2 cellular contexts compared by ENCODE assay signal in the genomic region with DNA sequence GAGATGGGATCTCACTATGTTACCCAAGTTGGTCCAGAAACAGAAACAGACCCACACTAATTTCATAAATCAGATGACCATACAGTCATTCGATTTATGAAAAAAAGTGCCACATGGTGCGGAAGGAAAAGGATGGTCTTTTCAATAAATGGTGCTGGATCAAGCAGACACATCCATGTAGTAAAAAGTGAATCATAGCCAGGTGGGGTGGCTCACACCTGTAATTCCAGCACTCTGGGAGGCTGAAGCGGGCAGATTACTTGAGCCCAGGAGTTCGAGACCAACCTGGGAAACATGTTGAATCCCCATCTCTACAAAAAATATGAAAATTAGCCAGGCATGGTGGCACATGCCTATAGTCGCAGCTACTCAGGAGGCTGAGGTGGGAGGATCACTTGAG.
A peak's percentile ranks its signal among the peaks of the same experiment; 100 is the strongest.
TF ChIP-seq lines count a peak whose summit lies in the region.
"Not testable (repeated sequence)": the region's sequence is repeated elsewhere in the genome, so short reads cannot be mapped to it uniquely, and the experiment has no call there.

No MANE protein-coding gene starts in this region.

TF ChIP-seq in K562, 482 proteins besides CTCF, POLR2A, EP300 and RAD21:
- TF ChIP-seq, protein P1, sequence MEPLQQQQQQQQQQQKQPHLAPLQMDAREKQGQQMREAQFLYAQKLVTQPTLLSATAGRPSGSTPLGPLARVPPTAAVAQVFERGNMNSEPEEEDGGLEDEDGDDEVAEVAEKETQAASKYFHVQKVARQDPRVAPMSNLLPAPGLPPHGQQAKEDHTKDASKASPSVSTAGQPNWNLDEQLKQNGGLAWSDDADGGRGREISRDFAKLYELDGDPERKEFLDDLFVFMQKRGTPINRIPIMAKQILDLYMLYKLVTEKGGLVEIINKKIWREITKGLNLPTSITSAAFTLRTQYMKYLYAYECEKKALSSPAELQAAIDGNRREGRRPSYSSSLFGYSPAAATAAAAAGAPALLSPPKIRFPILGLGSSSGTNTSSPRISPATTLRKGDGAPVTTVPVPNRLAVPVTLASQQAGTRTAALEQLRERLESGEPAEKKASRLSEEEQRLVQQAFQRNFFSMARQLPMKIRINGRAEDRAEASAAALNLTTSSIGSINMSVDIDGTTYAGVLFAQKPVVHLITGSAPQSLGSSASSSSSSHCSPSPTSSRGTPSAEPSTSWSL (CRISPR knock-in tag; IDR thresholded peaks at IDR 0.05; ENCODE audit: borderline replicate concordance) = 0 out of 2 replicates have a peak, but pooled peaks have one; percentile 52
- TF ChIP-seq, protein P2, sequence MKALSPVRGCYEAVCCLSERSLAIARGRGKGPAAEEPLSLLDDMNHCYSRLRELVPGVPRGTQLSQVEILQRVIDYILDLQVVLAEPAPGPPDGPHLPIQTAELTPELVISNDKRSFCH (CRISPR knock-in tag; IDR thresholded peaks at IDR 0.05) = 0 out of 2 replicates have a peak, but pooled peaks have one; percentile 40
- TF ChIP-seq, protein P2 (tag; IDR thresholded peaks at IDR 0.05) = not testable (repeated sequence)
- peak; percentile 94; the same call in 1 of the 2 replicates for TF ChIP-seq KDM2B (CRISPR knock-in tag; IDR thresholded peaks at IDR 0.05)
- TF ChIP-seq STAT5B (CRISPR knock-in tag; IDR thresholded peaks at IDR 0.05) = 0 out of 2 replicates have a peak, but pooled peaks have one; percentile 11
- 0 out of 2 replicates have a peak, but pooled peaks have one; percentile 63 for TF ChIP-seq PHTF2 (CRISPR knock-in tag; IDR thresholded peaks at IDR 0.05)

TF ChIP-seq in HepG2, 621 proteins besides CTCF, POLR2A, EP300 and RAD21:
- TF ChIP-seq NONO (IDR thresholded peaks at IDR 0.05) (0 out of 2 replicates have a peak, but pooled peaks have one; percentile 8), SAP130 (CRISPR knock-in tag; IDR thresholded peaks at IDR 0.05; ENCODE audit: low read depth) (0 out of 2 replicates have a peak, but pooled peaks have one; percentile 14), NBN (conservative IDR thresholded peaks at IDR 0.05) (0 out of 2 replicates have a peak, but pooled peaks have one; percentile 26)
- TF ChIP-seq NONO (CRISPR knock-in tag; conservative IDR thresholded peaks at IDR 0.05) = not testable (repeated sequence)
- TF ChIP-seq, protein P3, sequence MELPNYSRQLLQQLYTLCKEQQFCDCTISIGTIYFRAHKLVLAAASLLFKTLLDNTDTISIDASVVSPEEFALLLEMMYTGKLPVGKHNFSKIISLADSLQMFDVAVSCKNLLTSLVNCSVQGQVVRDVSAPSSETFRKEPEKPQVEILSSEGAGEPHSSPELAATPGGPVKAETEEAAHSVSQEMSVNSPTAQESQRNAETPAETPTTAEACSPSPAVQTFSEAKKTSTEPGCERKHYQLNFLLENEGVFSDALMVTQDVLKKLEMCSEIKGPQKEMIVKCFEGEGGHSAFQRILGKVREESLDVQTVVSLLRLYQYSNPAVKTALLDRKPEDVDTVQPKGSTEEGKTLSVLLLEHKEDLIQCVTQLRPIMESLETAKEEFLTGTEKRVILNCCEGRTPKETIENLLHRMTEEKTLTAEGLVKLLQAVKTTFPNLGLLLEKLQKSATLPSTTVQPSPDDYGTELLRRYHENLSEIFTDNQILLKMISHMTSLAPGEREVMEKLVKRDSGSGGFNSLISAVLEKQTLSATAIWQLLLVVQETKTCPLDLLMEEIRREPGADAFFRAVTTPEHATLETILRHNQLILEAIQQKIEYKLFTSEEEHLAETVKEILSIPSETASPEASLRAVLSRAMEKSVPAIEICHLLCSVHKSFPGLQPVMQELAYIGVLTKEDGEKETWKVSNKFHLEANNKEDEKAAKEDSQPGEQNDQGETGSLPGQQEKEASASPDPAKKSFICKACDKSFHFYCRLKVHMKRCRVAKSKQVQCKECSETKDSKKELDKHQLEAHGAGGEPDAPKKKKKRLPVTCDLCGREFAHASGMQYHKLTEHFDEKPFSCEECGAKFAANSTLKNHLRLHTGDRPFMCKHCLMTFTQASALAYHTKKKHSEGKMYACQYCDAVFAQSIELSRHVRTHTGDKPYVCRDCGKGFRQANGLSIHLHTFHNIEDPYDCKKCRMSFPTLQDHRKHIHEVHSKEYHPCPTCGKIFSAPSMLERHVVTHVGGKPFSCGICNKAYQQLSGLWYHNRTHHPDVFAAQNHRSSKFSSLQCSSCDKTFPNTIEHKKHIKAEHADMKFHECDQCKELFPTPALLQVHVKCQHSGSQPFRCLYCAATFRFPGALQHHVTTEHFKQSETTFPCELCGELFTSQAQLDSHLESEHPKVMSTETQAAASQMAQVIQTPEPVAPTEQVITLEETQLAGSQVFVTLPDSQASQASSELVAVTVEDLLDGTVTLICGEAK (IDR thresholded peaks at IDR 0.05) = 0 out of 2 replicates have a peak, but pooled peaks have one; percentile 2
- TF ChIP-seq, protein P3 (CRISPR knock-in tag; IDR thresholded peaks at IDR 0.05) = not testable (repeated sequence)
